Comparison of ENCODE assay signal across 9 cellular contexts in the genomic region with DNA sequence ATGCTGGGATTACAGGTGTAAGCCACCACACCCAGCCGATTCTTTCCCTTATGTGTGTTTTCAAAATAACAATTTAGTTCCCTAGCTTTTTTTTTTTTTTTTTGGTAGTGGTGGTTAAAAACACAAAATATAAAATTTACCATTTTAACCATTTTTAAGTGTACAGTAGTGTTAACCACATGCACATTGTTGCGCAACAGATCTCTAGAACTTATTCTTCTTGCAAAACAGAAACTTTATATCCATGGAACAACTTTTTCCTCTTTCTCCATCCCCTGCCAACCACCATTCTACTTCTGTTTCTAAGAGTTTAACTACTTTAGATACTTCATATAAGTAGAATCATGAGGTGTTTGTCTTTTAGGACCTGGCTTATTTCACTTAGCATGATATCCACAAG. TPM values are rescaled to one million over a fixed set of nuclear protein-coding genes. Genes with fewer than 3 reads are reported as not detected.
DNase-seq lines count a peak whose midpoint lies in the region; ATAC-seq and TF ChIP-seq lines count a peak whose summit lies in the region.
"Had no signal": no experiment of that assay in that cellular context is flagged by ENCODE, and none has a peak within 500 bp of the region (broad histone marks: within the 10 kb centered on the region; RNA-seq: fewer than 3 reads in every experiment).

No MANE protein-coding gene starts in this region.

- peaks cover 39% of the 10 kb centered on the region for H3K4me1 Mint-ChIP-seq in activated naive CD4-positive, alpha-beta T cell treated with anti-CD3 and anti-CD28 coated beads for 36 hours (ENCODE audit: low read depth)
- H3K4me1 Mint-ChIP-seq in endothelial cell (ENCODE audit: unreplicated experiment), result peaks cover 14% of the 10 kb centered on the region
- H3K4me1 Mint-ChIP-seq in stimulated activated memory B cell treated with anti-CD40 and anti-IgM and Interleukin-4, amounts not matched to agents 10 μg/mL and 1 μg/mL and 100 μg/mL, for 72 hours, result peaks cover 21% of the 10 kb centered on the region

- peaks cover 25% of the 10 kb centered on the region for H3K36me3 Mint-ChIP-seq in activated naive CD4-positive, alpha-beta T cell treated with anti-CD3 and anti-CD28 coated beads for 36 hours (ENCODE audit: low read depth)
- peaks cover 3% of the 10 kb centered on the region for H3K36me3 Mint-ChIP-seq in endothelial cell (ENCODE audit: low read depth, unreplicated experiment)
- peaks cover 12% of the 10 kb centered on the region for H3K36me3 Mint-ChIP-seq in stimulated activated memory B cell treated with anti-CD40 and anti-IgM and Interleukin-4, amounts not matched to agents 10 μg/mL and 1 μg/mL and 100 μg/mL, for 72 hours

- peak overlapping the region; percentile 89 for H3K4me3 Mint-ChIP-seq in activated naive CD4-positive, alpha-beta T cell treated with anti-CD3 and anti-CD28 coated beads for 36 hours
- H3K4me3 Mint-ChIP-seq in endothelial cell (ENCODE audit: unreplicated experiment), result peak overlapping the region; percentile 40
- peak overlapping the region; percentile 61 for H3K4me3 Mint-ChIP-seq in stimulated activated memory B cell treated with anti-CD40 and anti-IgM and Interleukin-4, amounts not matched to agents 10 μg/mL and 1 μg/mL and 100 μg/mL, for 72 hours

- H3K27me3 Mint-ChIP-seq in activated naive CD4-positive, alpha-beta T cell treated with anti-CD3 and anti-CD28 coated beads for 36 hours (ENCODE audit: low read depth), result no peaks in the 10 kb centered on the region
- H3K27me3 Mint-ChIP-seq in endothelial cell (ENCODE audit: unreplicated experiment), result peaks cover 2% of the 10 kb centered on the region
- H3K27me3 Mint-ChIP-seq in stimulated activated memory B cell treated with anti-CD40 and anti-IgM and Interleukin-4, amounts not matched to agents 10 μg/mL and 1 μg/mL and 100 μg/mL, for 72 hours, result no peaks in the 10 kb centered on the region

- CTCF ChIA-PET in activated naive CD4-positive, alpha-beta T cell treated with anti-CD3 and anti-CD28 coated beads for 36 hours (lab: Charles Lee), result interaction anchor here (0.6 kb wide), 1 partner anchor 359 kb away, joined by 3 read pairs; no protein-coding TSS in a partner anchor

- peaks cover 16% of the 10 kb centered on the region for H3K9me3 Mint-ChIP-seq in activated naive CD4-positive, alpha-beta T cell treated with anti-CD3 and anti-CD28 coated beads for 36 hours
- H3K9me3 Mint-ChIP-seq in endothelial cell (ENCODE audit: unreplicated experiment), result no peaks in the 10 kb centered on the region
- H3K9me3 Mint-ChIP-seq in stimulated activated memory B cell treated with anti-CD40 and anti-IgM and Interleukin-4, amounts not matched to agents 10 μg/mL and 1 μg/mL and 100 μg/mL, for 72 hours, result peaks cover 8% of the 10 kb centered on the region

- H3K27ac Mint-ChIP-seq in activated naive CD4-positive, alpha-beta T cell treated with anti-CD3 and anti-CD28 coated beads for 36 hours, result peak overlapping the region; percentile 86
- no peak overlapping the region for H3K27ac Mint-ChIP-seq in endothelial cell (ENCODE audit: unreplicated experiment)
- peak overlapping the region; percentile 78 for H3K27ac Mint-ChIP-seq in stimulated activated memory B cell treated with anti-CD40 and anti-IgM and Interleukin-4, amounts not matched to agents 10 μg/mL and 1 μg/mL and 100 μg/mL, for 72 hours

- no peak for TF ChIP-seq CTCF in endothelial cell (IDR thresholded peaks at IDR 0.05; ENCODE audit: unreplicated experiment)

- intact Hi-C loops in activated naive CD4-positive, alpha-beta T cell treated with anti-CD3 and anti-CD28 coated beads for 36 hours (cut with micrococcal nuclease), result loop anchor here (5.0 to 10.0 kb wide), 4 partner anchors 362 to 800 kb away; a partner anchor contains a TSS

- ATAC-seq in stimulated activated memory B cell treated with anti-CD40 and anti-IgM and Interleukin-4, amounts not matched to agents 10 μg/mL and 1 μg/mL and 100 μg/mL, for 72 hours, result no peak
- no peak for ATAC-seq in GM21529 (IDR thresholded peaks at IDR 0.05; ENCODE audit: unreplicated experiment)

- DNase-seq in activated naive CD4-positive, alpha-beta T cell treated with anti-CD3 and anti-CD28 coated beads for 36 hours, result no peak
- no peak for DNase-seq in activated naive CD4-positive, alpha-beta T cell treated with Interleukin-2 at 50 U/mL for 16 hours
- DNase-seq in SIG-M5 (lab: John Stamatoyannopoulos, UW) (peak; percentile 39), endothelial cell (ENCODE audit: low spot score) (no peak), A172 (ENCODE audit: low spot score) (no peak)
- DNase-seq in stimulated activated CD4-positive, alpha-beta T cell treated with anti-CD3 and anti-CD28 coated beads, Interleukin-12 subunit alpha, Interleukin-12 subunit beta, amount 100 ng/mL, for 4 hours, result no peak
- DNase-seq: NCI-H2029 treated with DMSO at 0.1 percent for 48 hours had no signal

RNA-seq across cellular contexts. Expression of a gene that starts 1.1 kb away (rescaled TPM):
- total RNA-seq in activated naive CD4-positive, alpha-beta T cell treated with anti-CD3 and anti-CD28 coated beads for 36 hours, result 100 to 1,000 TPM; 147 to 160 TPM
- total RNA-seq in endothelial cell (ENCODE audit: unreplicated experiment), result 96.5 TPM
- 158 and 163 TPM in 2 replicates for total RNA-seq in A172 (2014; rRNA removed; shearing (Covaris generic))
